In the genomic region with DNA sequence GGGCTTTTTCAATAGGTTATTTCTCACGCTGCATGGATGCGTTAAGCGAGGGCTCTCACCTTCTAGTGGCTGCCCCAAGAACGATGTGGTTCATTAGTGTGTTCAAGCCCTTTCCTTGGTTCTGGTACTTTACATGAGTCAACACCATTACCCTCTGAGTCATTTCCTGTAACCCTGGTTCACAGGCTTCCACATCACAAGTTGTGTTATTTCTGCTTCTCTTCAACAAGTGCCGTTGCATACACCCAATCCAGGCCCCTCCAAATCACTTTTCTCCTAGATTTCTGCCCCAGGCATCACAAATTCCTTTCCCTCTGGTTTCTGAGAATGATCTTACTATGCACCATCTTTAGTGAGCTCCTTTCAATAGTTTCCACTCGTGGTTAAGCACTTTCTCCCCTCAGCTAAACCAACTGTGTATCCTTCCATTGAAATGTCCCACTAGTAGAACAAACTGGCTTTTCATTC, we compare ENCODE assay signal across 8 cellular contexts.
A peak's percentile ranks its signal among the peaks of the same experiment; 100 is the strongest.
DNase-seq lines count a peak whose midpoint lies in the region; ATAC-seq and TF ChIP-seq lines count a peak whose summit lies in the region.

No MANE protein-coding gene starts in this region.

- H3K27ac ChIP-seq in SJSA1 = peak overlapping the region; percentile 80
- no peak overlapping the region for H3K27ac ChIP-seq in transverse colon

- peaks cover 41% of the 10 kb centered on the region for H3K4me1 ChIP-seq in SJSA1 (replicated peaks)
- peaks cover 0 to 4% (median 0%) of the 10 kb centered on the region in 4 donors for H3K4me1 ChIP-seq in transverse colon

- H3K36me3 ChIP-seq in SJSA1 (no peaks in the 10 kb centered on the region), transverse colon (no peaks in the 10 kb centered on the region)

- in situ Hi-C loops in transverse colon (cut with MboI; ENCODE audit: low pct_ligation_motif_present in 1 of 4, low pct_unique_long_range_greater_than_20kb in 1 of 4, low sequenced_read_pairs in 3 of 4) = no loop called here

- H3K27me3 ChIP-seq in SJSA1 (replicated peaks) = no peaks in the 10 kb centered on the region
- H3K27me3 ChIP-seq in transverse colon = no peaks in the 10 kb centered on the region

- H3K4me3 ChIP-seq in AG10803 (ENCODE audit: low read length) (no peak overlapping the region), SJSA1 (no peak overlapping the region), transverse colon (no peak overlapping the region)

- ATAC-seq in GM18909 (IDR thresholded peaks at IDR 0.05; ENCODE audit: poor library complexity, unreplicated experiment) (peak; percentile 91), HG03108 (IDR thresholded peaks at IDR 0.05; ENCODE audit: unreplicated experiment) (peak; percentile 93)

- TF ChIP-seq EP300 in transverse colon (IDR thresholded peaks at IDR 0.05; ENCODE audit: low read depth) = no peak

- 49 to 72% methylated on average over 6 of the region's 6 CpGs for WGBS in transverse colon (ENCODE audit: low coverage in 1 of 2), 2 donors

- TF ChIP-seq CTCF in AG10803 (conservative IDR thresholded peaks at IDR 0.05; ENCODE audit: low read length) = no peak
- no peak for TF ChIP-seq CTCF in transverse colon (IDR thresholded peaks at IDR 0.05)

- H3K9me3 ChIP-seq in SJSA1 (replicated peaks) (no peaks in the 10 kb centered on the region), transverse colon (no peaks in the 10 kb centered on the region)

- DNase-seq in AG10803 (ENCODE audit: low read depth) (peak; percentile 89), SJSA1 (ENCODE audit: low read depth in 1 of 2, low spot score in 2 of 2) (peak; percentile 57 to 72), dermis blood vessel endothelial cell (peak; percentile 41), transverse colon (no peak), NCI-H2227 treated with DMSO at 0.1 percent for 48 hours (lab: John Stamatoyannopoulos, UW) (no peak)
- peak; percentile 41 for DNase-seq in stimulated activated CD4-positive, alpha-beta T cell treated with anti-CD3 and anti-CD28 coated beads, Interleukin-1b, Interleukin-23, amount 100 ng/mL, for 48 hours

- intact Hi-C loops in transverse colon (cut with DNase I; ENCODE audit: low total_unique reads) = no loop called here

- TF ChIP-seq POLR2A in transverse colon (IDR thresholded peaks at IDR 0.05) = no peak

Comparison
In these comparisons a context has a peak if more than half of its experiments do, and no peak if none do; other contexts are left out.
1. DNase-seq: peak in AG10803 (single experiment), SJSA1 (2 of 2), dermis blood vessel endothelial cell (single experiment) and stimulated activated CD4-positive, alpha-beta T cell treated with anti-CD3 and anti-CD28 coated beads, Interleukin-1b, Interleukin-23, amount 100 ng/mL, for 48 hours (single experiment); none in transverse colon (single experiment) and NCI-H2227 treated with DMSO at 0.1 percent for 48 hours (single experiment).